ENCODE assay signal across 8 cellular contexts in genomic region chr5:109455598-109456096, GRCh38. TPM values are rescaled to one million over a fixed set of nuclear protein-coding genes. Genes with fewer than 3 reads are reported as not detected.
DNase-seq lines count a peak whose midpoint lies in the region; ATAC-seq lines count a peak whose summit lies in the region.

No MANE protein-coding gene starts in this region.

- ATAC-seq in GM19438 (IDR thresholded peaks at IDR 0.05; ENCODE audit: low read depth, unreplicated experiment), result peak; percentile 100
- ATAC-seq in HG03432 (IDR thresholded peaks at IDR 0.05; ENCODE audit: unreplicated experiment), result peak; percentile 100
- peak; percentile 92 to 99 for ATAC-seq in left cardiac atrium

- DNase-seq in Daoy (ENCODE audit: low read depth) (peak; percentile 98), UCSD-AML1 (lab: John Stamatoyannopoulos, UW; ENCODE audit: unreplicated experiment) (peak; percentile 25), left cardiac atrium (peak; percentile 53), smooth muscle cell of the brain vasculature (ENCODE audit: low read depth, low spot score) (peak; percentile 94), NCI-H146 treated with DMSO at 0.1 percent for 48 hours (lab: John Stamatoyannopoulos, UW; ENCODE audit: unreplicated experiment) (no peak), NCI-H1930 (lab: John Stamatoyannopoulos, UW) (no peak)

- intact Hi-C loops in left cardiac atrium (cut with DNase I), result no loop called here

RNA-seq across cellular contexts. Expression of gene PJA2, which starts 45.9 kb away (rescaled TPM):
- 51.0 and 59.2 TPM in 2 replicates for total RNA-seq in Daoy (2014; rRNA removed; shearing (Covaris generic))
- 10 to 100 TPM; 72.8 to 94.8 TPM for total RNA-seq in left cardiac atrium

Comparison
In these comparisons a context has a peak if more than half of its experiments do, and no peak if none do; other contexts are left out.
1. DNase-seq: peak in Daoy (single experiment), UCSD-AML1 (single experiment), left cardiac atrium (single experiment) and smooth muscle cell of the brain vasculature (single experiment); none in NCI-H146 treated with DMSO at 0.1 percent for 48 hours (single experiment) and NCI-H1930 (0 of 2).
2. Peak in every context shown above with its lines, with median percentiles within 50 percentile points of each other: ATAC-seq.